In genomic region chr3:154378311-154378710, GRCh38 we compare ENCODE assay signal across 26 cellular contexts. TPM values are rescaled to one million over a fixed set of nuclear protein-coding genes. Genes with fewer than 3 reads are reported as not detected.
A peak's percentile ranks its signal among the peaks of the same experiment; 100 is the strongest.
DNase-seq lines count a peak whose midpoint lies in the region; FAIRE-seq and TF ChIP-seq lines count a peak whose summit lies in the region.
"Had no signal": no experiment of that assay in that cellular context is flagged by ENCODE, and none has a peak within 500 bp of the region (broad histone marks: within the 10 kb centered on the region; RNA-seq: fewer than 3 reads in every experiment).

No MANE protein-coding gene starts in this region.

- H3K36me3 ChIP-seq in adipocyte (ENCODE audit: control insufficient read depth, insufficient read depth, low read length, severe bottlenecking) (no peaks in the 10 kb centered on the region), kidney (ENCODE audit: control insufficient read depth in 1 of 2, insufficient read depth in 2 of 2, low read length in 2 of 2) (no peaks in the 10 kb centered on the region)
- H3K36me3 ChIP-seq: BE2C; BLaER1 treated with 17β-estradiol and CSF1 and Interleukin-3, amounts not matched to agents 10 nM and 100 nM had no signal

- H3K9me3 ChIP-seq in adipocyte (ENCODE audit: control insufficient read depth, low read length), result no peaks in the 10 kb centered on the region
- H3K9me3 ChIP-seq in kidney (ENCODE audit: control insufficient read depth in 1 of 2, low read length in 2 of 2), result no peaks in the 10 kb centered on the region
- H3K9me3 ChIP-seq: BE2C; BLaER1 treated with 17β-estradiol and CSF1 and Interleukin-3, amounts not matched to agents 10 nM and 100 nM had no signal

- H3K27me3 ChIP-seq in adipocyte (replicated peaks; ENCODE audit: control insufficient read depth, insufficient read depth, low read length), result no peaks in the 10 kb centered on the region
- H3K27me3 ChIP-seq: BE2C; BLaER1 treated with 17β-estradiol and CSF1 and Interleukin-3, amounts not matched to agents 10 nM and 100 nM had no signal

- intact Hi-C loops in kidney (cut with DNase I), result no loop called here

- no peak overlapping the region for H3K4me3 ChIP-seq in AG10803 (ENCODE audit: low read length)
- H3K4me3 ChIP-seq in adipocyte (ENCODE audit: low read length), result no peak overlapping the region
- H3K4me3 ChIP-seq in kidney (ENCODE audit: low read length in 2 of 2), result no peak overlapping the region
- H3K4me3 ChIP-seq: BLaER1 treated with 17β-estradiol and CSF1 and Interleukin-3, amounts not matched to agents 10 nM and 100 nM; GM23338 had no signal

- no peak for FAIRE-seq in kidney (lab: Jason Lieb, UNC)
- FAIRE-seq: A204.1, D721Med, GM12891, GM18507 had no signal

- H3K9ac ChIP-seq in adipocyte (ENCODE audit: low read length) (no peak overlapping the region), kidney (ENCODE audit: low read length in 2 of 2) (no peak overlapping the region)
- H3K9ac ChIP-seq: BLaER1 treated with 17β-estradiol and CSF1 and Interleukin-3, amounts not matched to agents 10 nM and 100 nM had no signal

- H3K27ac ChIP-seq in kidney (ENCODE audit: low read depth in 2 of 2, low read length in 2 of 2), result no peak overlapping the region
- H3K27ac ChIP-seq: 22Rv1; BLaER1 treated with 17β-estradiol and CSF1 and Interleukin-3, amounts not matched to agents 10 nM and 100 nM had no signal

- DNase-seq in AG10803 (ENCODE audit: low read depth) (peak; percentile 31), adipocyte (ENCODE audit: low read depth) (peak; percentile 2), fibroblast of gingiva (ENCODE audit: low read depth) (peak; percentile 52), kidney (no peak), iPS-NIHi7 (ENCODE audit: extremely low spot score) (no peak), T-helper 1 cell (no peak)
- DNase-seq: AML-193; BE2C; CD4-positive, alpha-beta T cell; CD8-positive, alpha-beta memory T cell; DMS 273 treated with DMSO at 0.1 percent for 48 hours; DMS79; EL; GDM1; H9; HFFc6 had no signal

- H3K4me1 ChIP-seq in adipocyte (ENCODE audit: control insufficient read depth, insufficient read depth, low read length), result no peaks in the 10 kb centered on the region
- H3K4me1 ChIP-seq in kidney (ENCODE audit: control insufficient read depth in 1 of 2, insufficient read depth in 1 of 2, low read depth in 1 of 2, low read length in 2 of 2), result no peaks in the 10 kb centered on the region
- H3K4me1 ChIP-seq: BE2C; BLaER1 treated with 17β-estradiol and CSF1 and Interleukin-3, amounts not matched to agents 10 nM and 100 nM had no signal

- TF ChIP-seq CTCF in AG10803 (conservative IDR thresholded peaks at IDR 0.05; ENCODE audit: low read length), result no peak
- no peak for TF ChIP-seq CTCF in kidney (IDR thresholded peaks at IDR 0.05; ENCODE audit: borderline replicate concordance, extremely low read depth, insufficient read depth)

RNA-seq across cellular contexts. Expression of gene GPR149, which starts 51.7 kb away (rescaled TPM):
- total RNA-seq in kidney, result not detected
- polyA plus RNA-seq in kidney (ENCODE audit: insufficient read depth, low read depth, low replicate concordance), result not detected
- total RNA-seq: CD4-positive, alpha-beta T cell; CD8-positive, alpha-beta memory T cell; H4; H9; HFFc6 had no signal
- polyA plus RNA-seq: AG04450; CD14-positive monocyte; CD8-positive, alpha-beta memory T cell had no signal

RNA-seq across cellular contexts. Expression of gene DHX36, which starts 54.0 kb away (rescaled TPM):
- 76.7 TPM for total RNA-seq in kidney
- 19.8 TPM for polyA plus RNA-seq in kidney (ENCODE audit: insufficient read depth, low read depth, low replicate concordance)

Comparison
In these comparisons a context has a peak if more than half of its experiments do, and no peak if none do; other contexts are left out.
1. DNase-seq: peak in AG10803 (single experiment), adipocyte (single experiment) and fibroblast of gingiva (single experiment); none in kidney (single experiment), iPS-NIHi7 (single experiment) and T-helper 1 cell (0 of 5).